In genomic region chr22:37498289-37498909, GRCh38 we compare ENCODE assay signal across 9 cellular contexts. TPM values are rescaled to one million over a fixed set of nuclear protein-coding genes. Genes with fewer than 3 reads are reported as not detected.
DNase-seq lines count a peak whose midpoint lies in the region; ATAC-seq and TF ChIP-seq lines count a peak whose summit lies in the region.
"Had no signal": no experiment of that assay in that cellular context is flagged by ENCODE, and none has a peak within 500 bp of the region (broad histone marks: within the 10 kb centered on the region; RNA-seq: fewer than 3 reads in every experiment).

No MANE protein-coding gene starts in this region.

- no peaks in the 10 kb centered on the region for H3K27me3 ChIP-seq in CD8-positive, alpha-beta T cell (ENCODE audit: insufficient read depth, low read length)

- H3K4me1 Mint-ChIP-seq in CD8-positive, alpha-beta T cell (ENCODE audit: low read depth) = peaks cover 29% of the 10 kb centered on the region
- H3K4me1 Mint-ChIP-seq in HFFc6 (ENCODE audit: low read depth) = peaks cover 40% of the 10 kb centered on the region
- peaks cover 6% of the 10 kb centered on the region for H3K4me1 Mint-ChIP-seq in activated B cell treated with CpG ODN at 0.5 μM for 24 hours
- H3K4me1 Mint-ChIP-seq in central memory CD8-positive, alpha-beta T cell = peaks cover 17% of the 10 kb centered on the region
- H3K4me1 Mint-ChIP-seq in osteocyte (ENCODE audit: unreplicated experiment) = peaks cover 67% of the 10 kb centered on the region

- ATAC-seq in CD8-positive, alpha-beta T cell = peak; percentile 99
- ATAC-seq in activated B cell treated with CpG ODN at 0.5 μM for 24 hours (ENCODE audit: low read depth) = peak; percentile 100
- ATAC-seq in central memory CD8-positive, alpha-beta T cell (replicated peaks; ENCODE audit: extremely low read depth, poor library complexity, severe bottlenecking) = peak; percentile 81
- ATAC-seq in GM18502 (IDR thresholded peaks at IDR 0.05; ENCODE audit: poor library complexity, unreplicated experiment) = no peak
- ATAC-seq in GM18511 (IDR thresholded peaks at IDR 0.05; ENCODE audit: unreplicated experiment) = no peak

- no peaks in the 10 kb centered on the region for H3K27me3 Mint-ChIP-seq in CD8-positive, alpha-beta T cell (ENCODE audit: low read depth)
- no peaks in the 10 kb centered on the region; the same call in 1 of the 2 replicates for H3K27me3 Mint-ChIP-seq in HFFc6 (ENCODE audit: insufficient read depth)
- peaks cover 26% of the 10 kb centered on the region for H3K27me3 Mint-ChIP-seq in activated B cell treated with CpG ODN at 0.5 μM for 24 hours
- H3K27me3 Mint-ChIP-seq in central memory CD8-positive, alpha-beta T cell = peaks cover 52% of the 10 kb centered on the region
- no peaks in the 10 kb centered on the region for H3K27me3 Mint-ChIP-seq in osteocyte (ENCODE audit: unreplicated experiment)

- peak; percentile 67 for TF ChIP-seq CTCF in CD8-positive, alpha-beta T cell (IDR thresholded peaks at IDR 0.05)
- TF ChIP-seq CTCF in HFFc6 (IDR thresholded peaks at IDR 0.05) = peak; percentile 69
- TF ChIP-seq CTCF in activated B cell treated with CpG ODN at 0.5 μM for 24 hours (IDR thresholded peaks at IDR 0.05) = no peak
- TF ChIP-seq CTCF in osteocyte (IDR thresholded peaks at IDR 0.05) = peak; percentile 52

- H3K4me3 Mint-ChIP-seq in CD8-positive, alpha-beta T cell = no peak overlapping the region
- H3K4me3 Mint-ChIP-seq in HFFc6 (no peak overlapping the region), activated B cell treated with CpG ODN at 0.5 μM for 24 hours (no peak overlapping the region), osteocyte (ENCODE audit: unreplicated experiment) (no peak overlapping the region)
- no peak overlapping the region for H3K4me3 Mint-ChIP-seq in central memory CD8-positive, alpha-beta T cell

- H3K27ac Mint-ChIP-seq in CD8-positive, alpha-beta T cell = no peak overlapping the region
- H3K27ac Mint-ChIP-seq in HFFc6 = no peak overlapping the region
- H3K27ac Mint-ChIP-seq in activated B cell treated with CpG ODN at 0.5 μM for 24 hours = no peak overlapping the region
- peak overlapping the region; percentile 30 for H3K27ac Mint-ChIP-seq in central memory CD8-positive, alpha-beta T cell (ENCODE audit: low read depth)
- peak overlapping the region; percentile 18 for H3K27ac Mint-ChIP-seq in osteocyte (ENCODE audit: unreplicated experiment)
- H3K27ac Mint-ChIP-seq: IgD-negative memory B cell had no signal

- H3K4me1 ChIP-seq in CD8-positive, alpha-beta T cell (ENCODE audit: insufficient read depth, low read length) = peaks cover 20% of the 10 kb centered on the region

- CTCF ChIA-PET in CD8-positive, alpha-beta T cell (lab: Charles Lee) = interaction anchor here (0.7 to 20.3 kb wide), 23 partner anchors 9 to 373 kb away, joined by 3 to 206 read pairs (median 5); partner anchors contain the start of gene MFNG
- CTCF ChIA-PET in activated B cell treated with CpG ODN at 0.5 μM for 24 hours (lab: Charles Lee) = interaction anchor here (1.3 to 4.9 kb wide), 4 partner anchors 12 to 182 kb away, joined by 5 to 28 read pairs (median 6); partner anchors contain the start of gene MFNG

- no peaks in the 10 kb centered on the region for H3K36me3 ChIP-seq in CD8-positive, alpha-beta T cell (ENCODE audit: insufficient read depth, low read length)

- peak; percentile 47 to 85 (median 73) for DNase-seq in CD8-positive, alpha-beta T cell
- DNase-seq in HFFc6 = no peak
- DNase-seq in activated B cell treated with CpG ODN at 0.5 μM for 24 hours = peak; percentile 64
- DNase-seq in central memory CD8-positive, alpha-beta T cell (ENCODE audit: low spot score in 2 of 2) = peak; percentile 47 to 50
- no peak for DNase-seq in osteocyte (ENCODE audit: extremely low spot score, unreplicated experiment)
- no peak for DNase-seq in caudate nucleus (lab: John Stamatoyannopoulos, UW)

- POLR2A ChIA-PET in CD8-positive, alpha-beta T cell (lab: Charles Lee) = interaction anchor here (1.6 kb wide), 1 partner anchor 26 kb away, joined by 7 read pairs; no protein-coding TSS in a partner anchor
- POLR2A ChIA-PET in activated B cell treated with CpG ODN at 0.5 μM for 24 hours (lab: Charles Lee) = no interaction called here

- intact Hi-C loops in CD8-positive, alpha-beta T cell (cut with DNase I, micrococcal nuclease) = loop anchor here (1.0 kb wide), 5 partner anchors 13 to 231 kb away; no protein-coding TSS in a partner anchor
- intact Hi-C loops in activated B cell treated with CpG ODN at 0.5 μM for 24 hours (cut with micrococcal nuclease) = loop anchor here (1.0 kb wide), 4 partner anchors 26 to 231 kb away; no protein-coding TSS in a partner anchor

- H3K27ac ChIP-seq in CD8-positive, alpha-beta T cell (ENCODE audit: low read depth, low read length) = no peak overlapping the region
- no peak overlapping the region for H3K27ac ChIP-seq in caudate nucleus (ENCODE audit: low read depth, low read length)

- H3K9me3 Mint-ChIP-seq in CD8-positive, alpha-beta T cell = no peaks in the 10 kb centered on the region
- no peaks in the 10 kb centered on the region for H3K9me3 Mint-ChIP-seq in HFFc6
- H3K9me3 Mint-ChIP-seq in activated B cell treated with CpG ODN at 0.5 μM for 24 hours = no peaks in the 10 kb centered on the region
- H3K9me3 Mint-ChIP-seq in central memory CD8-positive, alpha-beta T cell = no peaks in the 10 kb centered on the region
- no peaks in the 10 kb centered on the region for H3K9me3 Mint-ChIP-seq in osteocyte (ENCODE audit: unreplicated experiment)
- H3K9me3 Mint-ChIP-seq: IgD-negative memory B cell had no signal

- no peak overlapping the region for H3K4me3 ChIP-seq in CD8-positive, alpha-beta T cell (ENCODE audit: low read depth, low read length)

- H3K36me3 Mint-ChIP-seq in CD8-positive, alpha-beta T cell = no peaks in the 10 kb centered on the region
- H3K36me3 Mint-ChIP-seq in HFFc6 (ENCODE audit: low read depth) (no peaks in the 10 kb centered on the region), activated B cell treated with CpG ODN at 0.5 μM for 24 hours (ENCODE audit: low read depth) (no peaks in the 10 kb centered on the region), osteocyte (ENCODE audit: unreplicated experiment) (peaks cover 14% of the 10 kb centered on the region)
- H3K36me3 Mint-ChIP-seq in central memory CD8-positive, alpha-beta T cell (ENCODE audit: insufficient read depth) = no peaks in the 10 kb centered on the region
- H3K36me3 Mint-ChIP-seq: IgD-negative memory B cell had no signal

- no peaks in the 10 kb centered on the region for H3K9me3 ChIP-seq in CD8-positive, alpha-beta T cell (ENCODE audit: low read length)

RNA-seq across cellular contexts. Expression of gene MFNG, which starts 12.2 kb away (rescaled TPM):
- 10 to 100 TPM; 63.2 to 63.9 TPM for total RNA-seq in CD8-positive, alpha-beta T cell
- not detected for total RNA-seq in HFFc6 (2021; fragmentation: NEBNext Ultra II Directional; extraction: Animal tissue kit (Norgen Biotek cat#: 25700))
- total RNA-seq in activated B cell treated with CpG ODN at 0.5 μM for 24 hours = 86.1 and 90.6 TPM in 2 replicates
- total RNA-seq in osteocyte = 1.5 and 2.3 TPM in 2 replicates

RNA-seq across cellular contexts. Expression of gene CARD10, which starts 20.8 kb away (rescaled TPM):
- total RNA-seq in CD8-positive, alpha-beta T cell = under 1 TPM in 1 of 2 experiments, not detected in 1; 0.19 TPM
- total RNA-seq in HFFc6 (2021; fragmentation: NEBNext Ultra II Directional; extraction: Animal tissue kit (Norgen Biotek cat#: 25700)) = 1 to 10 TPM; 4.4 to 5.6 (median 4.8) TPM
- not detected in 2 replicates for total RNA-seq in activated B cell treated with CpG ODN at 0.5 μM for 24 hours
- 29.2 and 31.5 TPM in 2 replicates for total RNA-seq in osteocyte

Comparison
In these comparisons a context has a peak if more than half of its experiments do, and no peak if none do; other contexts are left out.
1. ATAC-seq: peak in CD8-positive, alpha-beta T cell (single experiment), activated B cell treated with CpG ODN at 0.5 μM for 24 hours (single experiment) and central memory CD8-positive, alpha-beta T cell (single experiment); none in GM18502 (single experiment) and GM18511 (single experiment).
2. DNase-seq: peak in CD8-positive, alpha-beta T cell (7 of 7), activated B cell treated with CpG ODN at 0.5 μM for 24 hours (single experiment) and central memory CD8-positive, alpha-beta T cell (2 of 2); none in HFFc6 (single experiment), osteocyte (single experiment) and caudate nucleus (0 of 61).
3. H3K27ac Mint-ChIP-seq: peak in central memory CD8-positive, alpha-beta T cell (single experiment) and osteocyte (single experiment); none in CD8-positive, alpha-beta T cell (single experiment), HFFc6 (single experiment) and activated B cell treated with CpG ODN at 0.5 μM for 24 hours (single experiment).
4. RNA of gene MFNG, which starts 12.2 kb away (total RNA-seq): 86.1 to 90.6 TPM in activated B cell treated with CpG ODN at 0.5 μM for 24 hours and 63.2 to 63.9 TPM in CD8-positive, alpha-beta T cell; 1.5 to 2.3 TPM in osteocyte and not detected in HFFc6; every median in the first group is over 10 times any median in the second.